Comparison of ENCODE assay signal across 8 cellular contexts in the genomic region with DNA sequence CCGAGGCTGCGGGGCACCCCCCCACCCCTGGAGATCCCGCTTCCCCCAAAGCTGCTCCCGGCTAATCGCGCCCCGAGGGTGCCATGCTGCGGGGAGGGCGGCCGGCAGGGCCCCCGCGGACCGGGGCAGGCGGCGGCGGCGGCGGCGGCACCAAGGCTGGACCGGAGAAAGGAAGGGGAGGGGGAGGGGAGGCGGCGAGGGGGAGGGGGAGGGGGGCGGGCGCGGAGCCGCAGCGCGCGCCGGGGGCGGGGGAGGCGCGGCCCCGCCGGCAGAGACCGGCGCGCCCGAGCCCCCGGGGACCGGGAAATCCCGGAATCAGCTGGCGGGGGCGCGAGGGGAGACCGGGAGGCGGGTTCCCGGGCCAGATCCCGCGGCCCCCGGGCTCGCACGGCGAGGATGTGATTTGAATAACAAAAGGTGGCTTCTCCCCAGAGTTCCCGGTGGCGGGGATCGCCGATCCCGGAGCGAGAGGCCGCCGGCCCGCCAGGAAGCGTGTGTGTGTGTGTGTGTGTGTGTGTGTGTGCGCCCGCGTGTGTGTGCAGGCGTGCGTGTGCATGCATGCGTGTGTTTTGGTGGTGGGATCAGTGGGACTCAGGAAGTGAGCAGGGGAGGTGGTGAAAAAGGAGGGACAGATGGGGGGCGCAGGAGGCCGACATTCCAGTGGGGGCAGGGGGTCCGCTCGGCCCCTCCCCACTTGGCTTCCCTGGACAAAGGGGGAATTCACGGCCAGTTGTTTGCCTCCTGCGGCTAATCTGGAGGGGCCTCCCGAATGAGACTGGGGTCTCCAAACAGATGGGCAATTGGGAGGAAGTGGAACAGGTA.
A peak's percentile ranks its signal among the peaks of the same experiment; 100 is the strongest.
DNase-seq lines count a peak whose midpoint lies in the region; ATAC-seq and TF ChIP-seq lines count a peak whose summit lies in the region.

No MANE protein-coding gene starts in this region.

- no peak for ATAC-seq in GM21576 (IDR thresholded peaks at IDR 0.05; ENCODE audit: unreplicated experiment)
- no peak for ATAC-seq in HG03039 (IDR thresholded peaks at IDR 0.05; ENCODE audit: unreplicated experiment)

- H3K27me3 ChIP-seq in esophagus (ENCODE audit: control insufficient read depth in 1 of 2, insufficient read depth in 2 of 2, low read length in 2 of 2) (no peaks in the 10 kb centered on the region), mucosa of rectum (ENCODE audit: control insufficient read depth in 2 of 2, insufficient read depth in 2 of 2, low read length in 2 of 2) (no peaks in the 10 kb centered on the region), testis (no peaks in the 10 kb centered on the region)

- peaks cover 4% of the 10 kb centered on the region in 2 donors for H3K4me1 ChIP-seq in esophagus (ENCODE audit: control insufficient read depth in 2 of 2, insufficient read depth in 2 of 2, low read length in 1 of 2)
- peaks cover 4 to 12% of the 10 kb centered on the region in 2 donors for H3K4me1 ChIP-seq in mucosa of rectum (ENCODE audit: control insufficient read depth in 2 of 2, insufficient read depth in 2 of 2, low read length in 2 of 2)
- peaks cover 15% of the 10 kb centered on the region for H3K4me1 ChIP-seq in testis

- peak overlapping the region; percentile 14 to 63 for H3K9ac ChIP-seq in mucosa of rectum (ENCODE audit: low read depth in 1 of 2, low read length in 2 of 2)

- intact Hi-C loops in testis (cut with DNase I; ENCODE audit: low total_unique reads): no loop called here

- H3K27ac ChIP-seq in esophagus (ENCODE audit: low read depth in 2 of 2, low read length in 1 of 2) (peak overlapping the region; percentile 56 to 63), mucosa of rectum (ENCODE audit: low read depth in 2 of 2, low read length in 2 of 2) (no peak overlapping the region), testis (peak overlapping the region; percentile 39 to 75)

- no peaks in the 10 kb centered on the region for H3K36me3 ChIP-seq in esophagus (ENCODE audit: control insufficient read depth in 2 of 2, insufficient read depth in 2 of 2, low read length in 1 of 2)
- H3K36me3 ChIP-seq in mucosa of rectum (ENCODE audit: control insufficient read depth in 2 of 2, insufficient read depth in 2 of 2, low read length in 2 of 2): no peaks in the 10 kb centered on the region
- no peaks in the 10 kb centered on the region for H3K36me3 ChIP-seq in testis (ENCODE audit: low read depth, missing control alignments)

- TF ChIP-seq CTCF in GM10266 (IDR thresholded peaks at IDR 0.05; ENCODE audit: control insufficient read depth, insufficient read depth, low read depth, missing control alignments) (no peak), testis (IDR thresholded peaks at IDR 0.05) (no peak)

- H3K9me3 ChIP-seq in esophagus (ENCODE audit: control insufficient read depth in 2 of 2, insufficient read depth in 1 of 2, low read depth in 1 of 2, low read length in 1 of 2): no peaks in the 10 kb centered on the region
- H3K9me3 ChIP-seq in mucosa of rectum (ENCODE audit: control insufficient read depth in 2 of 2, low read length in 2 of 2): no peaks in the 10 kb centered on the region
- H3K9me3 ChIP-seq in testis: no peaks in the 10 kb centered on the region

- H3K4me3 ChIP-seq in esophagus (ENCODE audit: low read depth in 1 of 2, low read length in 2 of 2) (peak overlapping the region; percentile 58 to 64), mucosa of rectum (ENCODE audit: low read length in 2 of 2) (peak overlapping the region; percentile 62 to 66), testis (peak overlapping the region; percentile 61 to 68)

- DNase-seq in GM10266 (ENCODE audit: extremely low spot score): peak; percentile 81
- peak; percentile 24 for DNase-seq in NCI-H146 treated with DMSO at 0.1 percent for 48 hours (lab: John Stamatoyannopoulos, UW; ENCODE audit: unreplicated experiment)
- DNase-seq in activated T-cell treated with anti-CD3 and anti-CD28 coated beads for 1 hour (ENCODE audit: low read depth): peak; percentile 13
- peak; percentile 38 for DNase-seq in testis

- no peak for TF ChIP-seq POLR2A in testis (IDR thresholded peaks at IDR 0.05)

- WGBS in esophagus, 2 donors: 1% methylated on average over 21 to 75 of the region's 77 CpGs
- WGBS in testis, 2 donors: 0 to 1% methylated on average over 23 to 71 of the region's 77 CpGs

Comparison
In these comparisons a context has a peak if more than half of its experiments do, and no peak if none do; other contexts are left out.
1. DNase-seq: peak in every context shown above with its lines; median percentile 81 in GM10266; 38 in testis; 24 in NCI-H146 treated with DMSO at 0.1 percent for 48 hours; 13 in activated T-cell treated with anti-CD3 and anti-CD28 coated beads for 1 hour.
2. H3K27ac ChIP-seq: peak in esophagus (2 of 2) and testis (2 of 2); none in mucosa of rectum (0 of 2).
3. Peak in every context shown above with its lines, with median percentiles within 50 percentile points of each other: H3K4me3 ChIP-seq.